ENCODE assay signal across 8 cellular contexts in genomic region chr20:9407805-9408421, GRCh38.
DNase-seq lines count a peak whose midpoint lies in the region; ATAC-seq, FAIRE-seq and TF ChIP-seq lines count a peak whose summit lies in the region.

No MANE protein-coding gene starts in this region.

- peak; percentile 65 for DNase-seq in D341Med (ENCODE audit: low spot score)
- DNase-seq in GM19239 (ENCODE audit: insufficient read length, low spot score), result peak; percentile 35
- DNase-seq in NCI-H82 (lab: John Stamatoyannopoulos, UW), result peak; percentile 80
- DNase-seq in activated T-cell treated with anti-CD3 and anti-CD28 coated beads, Interleukin-2, amount 50 U/mL, for 48 hours, result peak; percentile 39 to 57
- DNase-seq in foreskin melanocyte, result peak; percentile 44
- DNase-seq in pancreas, result peak in 4 of 6 donors; percentile 22 to 79 (median 39)
- no peak for DNase-seq in GF-D8 (lab: John Stamatoyannopoulos, UW)

- H3K4me3 ChIP-seq in pancreas, result no peak overlapping the region

- WGBS in pancreas, 2 donors, result 36 to 39% methylated on average over 8 of the region's 8 CpGs

- TF ChIP-seq CTCF in pancreas (IDR thresholded peaks at IDR 0.05), result peak; percentile 67 to 85 (median 78)

- FAIRE-seq in GM19239 (lab: Jason Lieb, UNC) (peak; percentile 95), pancreas (lab: Jason Lieb, UNC) (peak; percentile 87)

- intact Hi-C loops in pancreas (cut with DNase I), result no loop called here

- no peaks in the 10 kb centered on the region for H3K36me3 ChIP-seq in pancreas

- no peak overlapping the region for H3K27ac ChIP-seq in pancreas

- H3K9me3 ChIP-seq in pancreas, result no peaks in the 10 kb centered on the region

- H3K27me3 ChIP-seq in pancreas, result no peaks in the 10 kb centered on the region

- H3K4me1 ChIP-seq in pancreas, result no peaks in the 10 kb centered on the region

- ATAC-seq in HG03439 (IDR thresholded peaks at IDR 0.05; ENCODE audit: unreplicated experiment) (peak; percentile 85), pancreas (peak; percentile 72 to 98 (median 94))
